ENCODE assay signal across 9 cellular contexts in the genomic region with DNA sequence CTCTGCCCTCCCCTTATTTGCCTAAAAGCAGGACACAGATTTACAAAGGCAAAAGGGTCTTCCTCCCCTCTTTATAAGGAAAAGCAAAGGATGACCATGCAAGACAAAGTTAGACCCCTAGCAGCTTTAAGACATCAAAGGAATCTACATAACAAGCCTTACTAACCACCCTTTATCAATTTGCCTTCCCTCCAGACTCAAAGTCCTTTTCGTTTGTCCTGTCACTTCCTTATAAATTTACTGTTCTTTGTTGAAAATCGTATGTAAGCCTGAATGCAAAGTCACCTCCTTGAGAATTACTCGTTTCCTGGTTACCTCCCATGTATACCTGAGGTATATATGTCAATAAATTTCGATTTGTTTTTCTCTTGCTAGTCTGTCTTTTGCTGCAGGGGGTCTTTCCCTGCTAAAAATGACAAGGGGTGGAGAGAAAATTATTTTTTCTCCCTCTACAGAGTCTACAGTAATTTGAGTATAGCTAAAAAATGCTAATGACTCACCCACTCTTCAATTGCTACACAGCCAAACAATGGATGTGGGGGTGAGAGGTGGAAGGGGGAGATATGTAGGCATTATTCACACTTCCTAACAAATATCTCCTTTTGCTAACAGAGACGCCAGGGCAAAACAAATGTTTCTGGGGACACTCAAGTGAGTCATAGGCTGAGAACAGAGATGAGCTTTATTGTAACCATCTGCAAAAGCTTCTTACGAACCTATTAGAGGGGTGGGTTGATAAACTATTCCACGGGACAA. TPM values are rescaled to one million over a fixed set of nuclear protein-coding genes. Genes with fewer than 3 reads are reported as not detected.
A peak's percentile ranks its signal among the peaks of the same experiment; 100 is the strongest.
DNase-seq lines count a peak whose midpoint lies in the region; ATAC-seq, FAIRE-seq and TF ChIP-seq lines count a peak whose summit lies in the region.
"Had no signal": no experiment of that assay in that cellular context is flagged by ENCODE, and none has a peak within 500 bp of the region (broad histone marks: within the 10 kb centered on the region; RNA-seq: fewer than 3 reads in every experiment).

No MANE protein-coding gene starts in this region.

- H3K4me1 ChIP-seq in SK-N-SH (ENCODE audit: control insufficient read depth in 1 of 2, insufficient read depth in 2 of 2, low read depth in 1 of 2, low read length in 1 of 2) (peaks cover 25 to 32% of the 10 kb centered on the region in 2 experiments), foreskin keratinocyte (peaks cover 19% of the 10 kb centered on the region), small intestine (ENCODE audit: control insufficient read depth in 2 of 2, insufficient read depth in 1 of 2, low read depth in 1 of 2, low read length in 1 of 2) (peaks cover 5 to 6% of the 10 kb centered on the region in 2 donors)

- FAIRE-seq in small intestine (lab: Jason Lieb, UNC), result no peak

- H3K4me1 Mint-ChIP-seq in activated T-helper 2 cell treated with anti-CD3 and anti-CD28 coated beads, Interferon-gamma antibody, Interleukin-2, Interleukin-4, amounts not matched to agents 10 μg/mL and 5 μg/mL and 100 μg/mL, durations not matched to agents 14 hours and 24 hours and 36 hours (ENCODE audit: low read depth), result no peaks in the 10 kb centered on the region

- H3K36me3 ChIP-seq in SK-N-SH (replicated peaks in 1 of 2; ENCODE audit: control insufficient read depth in 1 of 2, insufficient read depth in 2 of 2, low read length in 1 of 2) (no peaks in the 10 kb centered on the region), small intestine (ENCODE audit: control insufficient read depth in 2 of 2, insufficient read depth in 2 of 2, low read length in 2 of 2) (no peaks in the 10 kb centered on the region)

- POLR2A ChIA-PET in SK-N-SH (lab: Yijun Ruan, JAX), result interaction anchor here (0.9 to 2.1 kb wide), 3 partner anchors 14 to 356 kb away, joined by 3 to 15 read pairs (median 6); partner anchors contain the start of genes HNRNPDL and SCD5

- H3K79me2 ChIP-seq in SK-N-SH (ENCODE audit: insufficient read depth), result peaks cover 82% of the 10 kb centered on the region

- H3K9me2 ChIP-seq in SK-N-SH, result no peaks in the 10 kb centered on the region

- H3K9me3 ChIP-seq in SK-N-SH (no peaks in the 10 kb centered on the region), small intestine (ENCODE audit: control insufficient read depth, low read depth) (no peaks in the 10 kb centered on the region)

- 2% methylated on average over 7 of the region's 7 CpGs for WGBS in SK-N-SH (ENCODE audit: low lambda C conversion rate)
- WGBS in small intestine, 3 donors, result 10 to 27% (median 22%) methylated on average over 7 of the region's 7 CpGs

- no peaks in the 10 kb centered on the region for H3K9me3 Mint-ChIP-seq in activated T-helper 2 cell treated with anti-CD3 and anti-CD28 coated beads, Interferon-gamma antibody, Interleukin-2, Interleukin-4, amounts not matched to agents 10 μg/mL and 5 μg/mL and 100 μg/mL, durations not matched to agents 14 hours and 24 hours and 36 hours

- no peak for TF ChIP-seq RAD21 in SK-N-SH (IDR thresholded peaks at IDR 0.05; ENCODE audit: low read length)

- TF ChIP-seq EP300 in SK-N-SH (IDR thresholded peaks at IDR 0.05; ENCODE audit: borderline replicate concordance in 1 of 2, low read depth in 1 of 2, low read length in 1 of 2), result peak in 1 of 2 experiments; percentile 83; a peak in 2 of 4 replicates

- peak overlapping the region; percentile 70 for H3K9ac ChIP-seq in SK-N-SH

- DNase-seq in SIG-M5 treated with dmso at 0.1 percent for 504 hours (lab: John Stamatoyannopoulos, UW; ENCODE audit: unreplicated experiment) (peak; percentile 17), SIG-M5 (lab: John Stamatoyannopoulos, UW) (no peak), SK-N-SH (no peak), foreskin keratinocyte (peak; percentile 75 to 87), small intestine (peak; percentile 51), NCI-H1092 (lab: John Stamatoyannopoulos, UW) (no peak), NCI-H524 treated with DMSO at 0.1 percent for 48 hours (lab: John Stamatoyannopoulos, UW) (no peak)
- no peak for DNase-seq in activated T-helper 2 cell treated with anti-CD3 and anti-CD28 coated beads, Interferon-gamma antibody, Interleukin-2, Interleukin-4, amounts not matched to agents 10 μg/mL and 5 μg/mL and 100 μg/mL, durations not matched to agents 14 hours and 24 hours and 36 hours (ENCODE audit: low spot score)
- DNase-seq: NCI-H1930 had no signal

- H2AFZ ChIP-seq in SK-N-SH (ENCODE audit: low read depth), result peak overlapping the region; percentile 49

- ATAC-seq in foreskin keratinocyte, result peak; percentile 89

- H4K20me1 ChIP-seq in SK-N-SH (ENCODE audit: insufficient read depth), result no peaks in the 10 kb centered on the region

- peak overlapping the region; percentile 38 to 48 for H3K4me3 ChIP-seq in SK-N-SH (ENCODE audit: low read depth in 2 of 2, low read length in 1 of 2)
- H3K4me3 ChIP-seq in small intestine (ENCODE audit: low read depth in 1 of 2, low read length in 2 of 2), result no peak overlapping the region

- TF ChIP-seq CTCF in SK-N-SH (IDR thresholded peaks at IDR 0.05) (no peak), foreskin keratinocyte (conservative IDR thresholded peaks at IDR 0.05) (no peak)

- H3K27me3 Mint-ChIP-seq in activated T-helper 2 cell treated with anti-CD3 and anti-CD28 coated beads, Interferon-gamma antibody, Interleukin-2, Interleukin-4, amounts not matched to agents 10 μg/mL and 5 μg/mL and 100 μg/mL, durations not matched to agents 14 hours and 24 hours and 36 hours (ENCODE audit: low read depth), result peaks cover 14% of the 10 kb centered on the region

- peaks cover 28% of the 10 kb centered on the region for H3F3A ChIP-seq in SK-N-SH (replicated peaks; ENCODE audit: insufficient read depth)

- no peaks in the 10 kb centered on the region for H3K36me3 Mint-ChIP-seq in activated T-helper 2 cell treated with anti-CD3 and anti-CD28 coated beads, Interferon-gamma antibody, Interleukin-2, Interleukin-4, amounts not matched to agents 10 μg/mL and 5 μg/mL and 100 μg/mL, durations not matched to agents 14 hours and 24 hours and 36 hours (ENCODE audit: low read depth)

- no peaks in the 10 kb centered on the region for H3K27me3 ChIP-seq in SK-N-SH (ENCODE audit: insufficient read depth)
- H3K27me3 ChIP-seq in foreskin keratinocyte, result no peaks in the 10 kb centered on the region
- H3K27me3 ChIP-seq in small intestine (ENCODE audit: control insufficient read depth in 2 of 2, insufficient read depth in 2 of 2, low read length in 2 of 2), result no peaks in the 10 kb centered on the region

- peak overlapping the region; percentile 64 for H3K4me2 ChIP-seq in SK-N-SH

- intact Hi-C loops in activated T-helper 2 cell treated with anti-CD3 and anti-CD28 coated beads, Interferon-gamma antibody, Interleukin-2, Interleukin-4, amounts not matched to agents 10 μg/mL and 5 μg/mL and 100 μg/mL, durations not matched to agents 14 hours and 24 hours and 36 hours (cut with micrococcal nuclease), result no loop called here

- no peak overlapping the region for H3K4me3 Mint-ChIP-seq in activated T-helper 2 cell treated with anti-CD3 and anti-CD28 coated beads, Interferon-gamma antibody, Interleukin-2, Interleukin-4, amounts not matched to agents 10 μg/mL and 5 μg/mL and 100 μg/mL, durations not matched to agents 14 hours and 24 hours and 36 hours (ENCODE audit: low read depth)

- H3K27ac ChIP-seq in SK-N-SH (ENCODE audit: low read depth in 2 of 2, low read length in 1 of 2) (peak overlapping the region; percentile 85 to 97), foreskin keratinocyte (peak overlapping the region; percentile 51), small intestine (ENCODE audit: low read depth in 1 of 2, low read length in 1 of 2) (peak overlapping the region in 1 of 2 donors; percentile 18)

- CTCF ChIA-PET in SK-N-SH (lab: Yijun Ruan, JAX), result interaction anchor here (0.7 to 3.2 kb wide), 8 partner anchors 13 to 357 kb away, joined by 3 to 13 read pairs (median 4); partner anchors contain the start of gene SCD5

- no peak overlapping the region for H3K27ac Mint-ChIP-seq in activated T-helper 2 cell treated with anti-CD3 and anti-CD28 coated beads, Interferon-gamma antibody, Interleukin-2, Interleukin-4, amounts not matched to agents 10 μg/mL and 5 μg/mL and 100 μg/mL, durations not matched to agents 14 hours and 24 hours and 36 hours

TF ChIP-seq in SK-N-SH, 30 proteins besides CTCF, POLR2A, EP300 and RAD21 (continues in another document):
- TF ChIP-seq JUND (IDR thresholded peaks at IDR 0.05) (peak; percentile 89), FOXJ3 (CRISPR knock-in tag; IDR thresholded peaks at IDR 0.05) (no peak), MEF2A (IDR thresholded peaks at IDR 0.05; ENCODE audit: borderline replicate concordance, low read depth) (peak; percentile 56; the same call in 1 of the 2 replicates), RFX5 (IDR thresholded peaks at IDR 0.05; ENCODE audit: low read length) (no peak), SMC3 (IDR thresholded peaks at IDR 0.05; ENCODE audit: low read depth, low read length) (no peak), CHD2 (IDR thresholded peaks at IDR 0.05; ENCODE audit: low read length, partially characterized antibody) (no peak)

RNA-seq across cellular contexts. Expression of gene SCD5, which starts 13.2 kb away (rescaled TPM):
- polyA plus RNA-seq in SK-N-SH (2012; rRNA removed), result 23.7 and 28.0 TPM in 2 replicates
- 25.6 and 27.2 TPM in 2 replicates for polyA plus RNA-seq in SK-N-SH (2012; cell fraction: cytosol; rRNA removed)
- polyA plus RNA-seq in SK-N-SH (2012; cell fraction: nucleus; rRNA removed), result 11.2 and 15.2 TPM in 2 replicates
- 16.9 and 18.5 TPM in 2 replicates for total RNA-seq in foreskin keratinocyte
- polyA plus RNA-seq in foreskin keratinocyte, result 8.7 and 9.2 TPM in 2 replicates
- polyA plus RNA-seq in small intestine, result 1 to 10 TPM in 2 of 3 donors, under 1 TPM in 1; 0.45 to 9.3 (median 1.4) TPM
- total RNA-seq in activated T-helper 2 cell treated with anti-CD3 and anti-CD28 coated beads, Interferon-gamma antibody, Interleukin-2, Interleukin-4, amounts not matched to agents 10 μg/mL and 5 μg/mL and 100 μg/mL, durations not matched to agents 14 hours and 24 hours and 36 hours, result 1.0 and 1.1 TPM in 2 replicates

Comparison
In these comparisons a context has a peak if more than half of its experiments do, and no peak if none do; other contexts are left out.
1. DNase-seq: peak in SIG-M5 treated with dmso at 0.1 percent for 504 hours (single experiment), foreskin keratinocyte (2 of 2) and small intestine (single experiment); none in SIG-M5 (single experiment), SK-N-SH (single experiment), activated T-helper 2 cell treated with anti-CD3 and anti-CD28 coated beads, Interferon-gamma antibody, Interleukin-2, Interleukin-4, amounts not matched to agents 10 μg/mL and 5 μg/mL and 100 μg/mL, durations not matched to agents 14 hours and 24 hours and 36 hours (single experiment), NCI-H1092 (single experiment) and NCI-H524 treated with DMSO at 0.1 percent for 48 hours (single experiment).
2. H3K4me3 ChIP-seq: peak in SK-N-SH (2 of 2); none in small intestine (0 of 2).